8 cellular contexts compared by ENCODE assay signal in genomic region chr13:111595276-111595675, GRCh38.
"Had no signal": no experiment of that assay in that cellular context is flagged by ENCODE, and none has a peak within 500 bp of the region (broad histone marks: within the 10 kb centered on the region; RNA-seq: fewer than 3 reads in every experiment).

No MANE protein-coding gene starts in this region.

- ATAC-seq: HepG2, K562 had no signal

- FAIRE-seq: HepG2, HTR-8/SVneo, K562 had no signal

- H3K27ac Mint-ChIP-seq: IgD-negative memory B cell had no signal

- H3K4me1 Mint-ChIP-seq: IgD-negative memory B cell had no signal

- H3K4me3 Mint-ChIP-seq: IgD-negative memory B cell had no signal

- DNase-seq: IMR-90, KBM-7, KG1 had no signal

- H3K4me3 ChIP-seq: K562 had no signal

- H3K27me3 Mint-ChIP-seq: IgD-negative memory B cell had no signal

- H3K27ac ChIP-seq: HL-60 had no signal
